In genomic region chr22:50301581-50301991, GRCh38 we compare ENCODE assay signal across 11 cellular contexts. TPM values are rescaled to one million over a fixed set of nuclear protein-coding genes. Genes with fewer than 3 reads are reported as not detected.
DNase-seq lines count a peak whose midpoint lies in the region; ATAC-seq and TF ChIP-seq lines count a peak whose summit lies in the region.
"Had no signal": no experiment of that assay in that cellular context is flagged by ENCODE, and none has a peak within 500 bp of the region (broad histone marks: within the 10 kb centered on the region; RNA-seq: fewer than 3 reads in every experiment).

No MANE protein-coding gene starts in this region.

- no peaks in the 10 kb centered on the region for H3K9me3 ChIP-seq in heart right ventricle
- no peaks in the 10 kb centered on the region for H3K9me3 ChIP-seq in mammary epithelial cell (replicated peaks; ENCODE audit: insufficient read depth, low read length)
- no peaks in the 10 kb centered on the region for H3K9me3 ChIP-seq in mucosa of rectum (ENCODE audit: control insufficient read depth in 2 of 2, low read length in 2 of 2)
- H3K9me3 ChIP-seq in upper lobe of right lung, result no peaks in the 10 kb centered on the region

- peaks cover 72 to 98% (median 96%) of the 10 kb centered on the region in 9 donors for H3K4me1 ChIP-seq in heart right ventricle
- peaks cover 74% of the 10 kb centered on the region for H3K4me1 ChIP-seq in mammary epithelial cell (ENCODE audit: insufficient read depth, low read length)
- peaks cover 70 to 88% of the 10 kb centered on the region in 2 donors for H3K4me1 ChIP-seq in mucosa of rectum (ENCODE audit: control insufficient read depth in 2 of 2, insufficient read depth in 2 of 2, low read length in 2 of 2)
- H3K4me1 ChIP-seq in upper lobe of right lung, result peaks cover 88% of the 10 kb centered on the region

- H3K27me3 ChIP-seq in heart right ventricle (peaks cover 0 to 16% (median 0%) of the 10 kb centered on the region in 7 donors), mammary epithelial cell (ENCODE audit: insufficient read depth, low read length) (no peaks in the 10 kb centered on the region), mucosa of rectum (ENCODE audit: control insufficient read depth in 2 of 2, insufficient read depth in 2 of 2, low read length in 2 of 2) (no peaks in the 10 kb centered on the region), upper lobe of right lung (no peaks in the 10 kb centered on the region)

- H3K4me2 ChIP-seq in mammary epithelial cell (ENCODE audit: insufficient read depth, low read depth, low read length), result peak overlapping the region; percentile 69

- CTCF ChIA-PET in mammary epithelial cell (lab: Charles Lee; ENCODE audit: low non-redundant PET), result interaction anchor here (0.5 kb wide), 1 partner anchor 8 kb away, joined by 8 read pairs; no protein-coding TSS in a partner anchor

- H3K79me2 ChIP-seq in mammary epithelial cell (ENCODE audit: insufficient read depth, low read length), result peaks cover 96% of the 10 kb centered on the region

- ATAC-seq in heart right ventricle (no peak), Right ventricle myocardium superior (ENCODE audit: poor library complexity) (no peak), upper lobe of right lung (no peak), GM21737 (IDR thresholded peaks at IDR 0.05; ENCODE audit: unreplicated experiment) (no peak)
- ATAC-seq: activated T-cell treated with anti-CD3 and anti-CD28 coated beads, Interleukin-2, amount 50 U/mL, for 4 hours had no signal

- 26 to 55% methylated on average over 17 of the region's 17 CpGs for WGBS in heart right ventricle, 2 donors
- 21% methylated on average over 8 of the region's 17 CpGs for WGBS in mammary epithelial cell (ENCODE audit: low coverage, missing lambda C conversion rate)

- intact Hi-C loops in heart right ventricle (cut with DNase I), result no loop called here
- intact Hi-C loops in Right ventricle myocardium superior (cut with DNase I), result no loop called here
- intact Hi-C loops in mammary epithelial cell (cut with micrococcal nuclease), result no loop called here
- intact Hi-C loops in upper lobe of right lung (cut with DNase I), result no loop called here

- no peak overlapping the region for H2AFZ ChIP-seq in mammary epithelial cell (ENCODE audit: low read depth, low read length)

- peaks cover 4% of the 10 kb centered on the region for H4K20me1 ChIP-seq in mammary epithelial cell (ENCODE audit: insufficient read depth, low read length)

- dilution Hi-C loops in mammary epithelial cell (cut with HindIII; ENCODE audit: low sequenced_read_pairs), result no loop called here

- in situ Hi-C loops in mammary epithelial cell (cut with MboI; ENCODE audit: low sequenced_read_pairs in 2 of 2), result no loop called here

- H3K4me3 ChIP-seq in heart right ventricle (peak overlapping the region in 3 of 10 donors; percentile 7 to 15 (median 12)), mammary epithelial cell (replicated peaks in 1 of 3; ENCODE audit: insufficient read depth in 1 of 3, low read depth in 2 of 3, low read length in 3 of 3) (peak overlapping the region in 1 of 3 experiments; percentile 6), mucosa of rectum (ENCODE audit: low read length in 2 of 2) (no peak overlapping the region), upper lobe of right lung (peak overlapping the region; percentile 21)

- H3K9ac ChIP-seq in mammary epithelial cell (ENCODE audit: insufficient read depth, low read length) (no peak overlapping the region), mucosa of rectum (ENCODE audit: low read depth in 1 of 2, low read length in 2 of 2) (peak overlapping the region in 1 of 2 donors; percentile 60)

- no TSS peak for BruUV-seq in mammary epithelial cell (replicated peaks; lab: Mats Ljungman, UMichigan)

- H3K36me3 ChIP-seq in heart right ventricle, result peaks cover 0 to 9% (median 0%) of the 10 kb centered on the region in 9 donors
- H3K36me3 ChIP-seq in mammary epithelial cell (ENCODE audit: insufficient read depth, low read length), result no peaks in the 10 kb centered on the region
- H3K36me3 ChIP-seq in mucosa of rectum (ENCODE audit: control insufficient read depth in 2 of 2, insufficient read depth in 2 of 2, low read length in 2 of 2), result peaks cover 0 to 4% of the 10 kb centered on the region in 2 donors
- H3K36me3 ChIP-seq in upper lobe of right lung, result no peaks in the 10 kb centered on the region

- DNase-seq in heart right ventricle, result no peak
- no peak for DNase-seq in Right ventricle myocardium superior
- no peak for DNase-seq in mammary epithelial cell
- no peak for DNase-seq in upper lobe of right lung
- no peak for DNase-seq in central memory CD4-positive, alpha-beta T cell
- no peak for DNase-seq in activated T-cell treated with anti-CD3 and anti-CD28 coated beads, Interleukin-2, amount 50 U/mL, for 48 hours
- DNase-seq: activated T-cell treated with anti-CD3 and anti-CD28 coated beads, Interleukin-2, amount 50 U/mL, for 4 hours; NCI-H187 treated with DMSO at 0.1 percent for 48 hours; T-helper 1 cell had no signal

- H3K27ac ChIP-seq in heart right ventricle (peak overlapping the region in 9 of 10 donors; percentile 91 to 98 (median 95)), mammary epithelial cell (ENCODE audit: insufficient read depth, low read depth, low read length) (no peak overlapping the region), mucosa of rectum (ENCODE audit: low read depth in 2 of 2, low read length in 2 of 2) (peak overlapping the region; percentile 45 to 52), upper lobe of right lung (peak overlapping the region; percentile 78)

- TF ChIP-seq CTCF in heart right ventricle (IDR thresholded peaks at IDR 0.05) (no peak), mammary epithelial cell (conservative IDR thresholded peaks at IDR 0.05 in 1 of 2, IDR thresholded peaks at IDR 0.05 in 1 of 2; ENCODE audit: extremely low read depth in 1 of 2, insufficient read depth in 1 of 2, low read depth in 1 of 2, low read length in 2 of 2) (no peak), upper lobe of right lung (IDR thresholded peaks at IDR 0.05) (no peak)

RNA-seq across cellular contexts. Expression of gene PLXNB2, which starts 5.9 kb away (rescaled TPM):
- total RNA-seq in heart right ventricle (100 to 1,000 TPM in 1 of 10 donors, 10 to 100 TPM in 9; 43.0 to 101 (median 57.8) TPM), Right ventricle myocardium superior (68.3 TPM), mammary epithelial cell (100 to 1,000 TPM; 122 to 240 TPM), upper lobe of right lung (308 TPM)
- polyA plus RNA-seq in heart right ventricle (10 to 100 TPM; 33.5 to 71.0 TPM), mammary epithelial cell (96.4 TPM)
- polyA minus RNA-seq in mammary epithelial cell, result 162 TPM

RNA-seq across cellular contexts. Expression of gene DENND6B, which starts 25.2 kb away (rescaled TPM):
- total RNA-seq in heart right ventricle, result 1 to 10 TPM; 1.1 to 3.6 (median 2.0) TPM
- polyA plus RNA-seq in heart right ventricle, result 1 to 10 TPM; 1.7 to 3.1 TPM
- 1.1 TPM for total RNA-seq in Right ventricle myocardium superior
- 1 to 10 TPM; 2.0 to 3.4 TPM for total RNA-seq in mammary epithelial cell
- polyA plus RNA-seq in mammary epithelial cell, result 1.2 TPM
- polyA minus RNA-seq in mammary epithelial cell, result 9.9 TPM
- 9.3 TPM for total RNA-seq in upper lobe of right lung

RNA-seq across cellular contexts. Expression of gene MAPK11, which starts 31.4 kb away (rescaled TPM):
- total RNA-seq in heart right ventricle (10 to 100 TPM in 2 of 10 donors, 1 to 10 TPM in 8; 4.3 to 11.3 (median 7.1) TPM), Right ventricle myocardium superior (8.5 TPM), mammary epithelial cell (10 to 100 TPM in 1 of 2 donors, 1 to 10 TPM in 1; 9.3 to 10.0 TPM), upper lobe of right lung (26.1 TPM)
- polyA plus RNA-seq in heart right ventricle (10 to 100 TPM; 11.6 to 18.0 TPM), mammary epithelial cell (3.4 TPM)
- 4.2 TPM for polyA minus RNA-seq in mammary epithelial cell

RNA-seq across cellular contexts. Expression of gene MAPK12, which starts 40.1 kb away (rescaled TPM):
- total RNA-seq in heart right ventricle (10 to 100 TPM; 10.6 to 21.9 (median 16.1) TPM), Right ventricle myocardium superior (13.2 TPM), mammary epithelial cell (10 to 100 TPM; 11.1 to 11.5 TPM), upper lobe of right lung (22.2 TPM)
- polyA plus RNA-seq in heart right ventricle (10 to 100 TPM; 14.8 to 23.0 TPM), mammary epithelial cell (5.8 TPM)
- 1.1 TPM for polyA minus RNA-seq in mammary epithelial cell

RNA-seq across cellular contexts. Expression of gene PPP6R2, which starts 41.5 kb away (rescaled TPM):
- total RNA-seq in heart right ventricle (10 to 100 TPM; 34.7 to 51.5 (median 36.8) TPM), Right ventricle myocardium superior (40.4 TPM), mammary epithelial cell (10 to 100 TPM; 37.7 to 52.3 TPM), upper lobe of right lung (54.0 TPM)
- polyA plus RNA-seq in heart right ventricle (10 to 100 TPM; 38.6 to 38.8 TPM), mammary epithelial cell (23.4 TPM)
- polyA minus RNA-seq in mammary epithelial cell, result 35.5 TPM
